In genomic region chr19:2138061-2138728, GRCh38 we compare ENCODE assay signal across 1 cellular context.
TF ChIP-seq lines count a peak whose summit lies in the region.

No MANE protein-coding gene starts in this region.

TF ChIP-seq in HepG2, 621 proteins besides CTCF, POLR2A, EP300 and RAD21:
- TF ChIP-seq AGO2 (optimal IDR thresholded peaks at IDR 0.05; ENCODE audit: low read depth, low read length) (peak; percentile 68), EEA1 (CRISPR knock-in tag; IDR thresholded peaks at IDR 0.05; ENCODE audit: borderline replicate concordance) (no peak), ZNF501 (CRISPR knock-in tag; IDR thresholded peaks at IDR 0.05) (no peak), ZNF317 (CRISPR knock-in tag; IDR thresholded peaks at IDR 0.05) (no peak), ZNF24 (IDR thresholded peaks at IDR 0.05) (no peak), HINFP (CRISPR knock-in tag; IDR thresholded peaks at IDR 0.05; ENCODE audit: low read depth) (no peak)
